Comparison of ENCODE assay signal across 15 cellular contexts in the genomic region with DNA sequence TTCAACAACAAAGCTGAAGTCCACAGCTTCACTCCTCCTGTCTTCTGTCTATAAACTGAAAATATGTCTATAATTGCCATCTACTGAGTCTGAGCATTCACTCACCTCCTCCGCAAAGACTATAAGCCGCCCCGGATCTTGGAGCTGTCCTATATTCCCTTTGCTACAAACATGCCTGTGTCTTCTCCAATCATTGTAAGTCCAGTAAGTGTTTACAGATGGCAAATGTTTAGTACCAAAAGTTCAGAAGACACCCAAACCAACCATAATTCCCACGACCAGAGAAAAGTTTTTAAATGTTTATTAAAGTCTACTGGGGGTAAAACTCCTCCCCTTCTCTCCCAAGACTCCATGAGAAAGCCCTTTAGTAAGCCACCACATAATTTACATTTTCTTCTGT.
DNase-seq lines count a peak whose midpoint lies in the region; ATAC-seq and TF ChIP-seq lines count a peak whose summit lies in the region.
"Had no signal": no experiment of that assay in that cellular context is flagged by ENCODE, and none has a peak within 500 bp of the region (broad histone marks: within the 10 kb centered on the region; RNA-seq: fewer than 3 reads in every experiment).

No MANE protein-coding gene starts in this region.

- H2AFZ ChIP-seq in GM23338 = no peak overlapping the region
- H2AFZ ChIP-seq: GM23248 had no signal

- H4K20me1 ChIP-seq in GM23338 (replicated peaks; ENCODE audit: insufficient read depth) = no peaks in the 10 kb centered on the region

- H3K27ac ChIP-seq in GM23338 (ENCODE audit: low read depth) = no peak overlapping the region
- peak overlapping the region; percentile 87 for H3K27ac ChIP-seq in subcutaneous abdominal adipose tissue (ENCODE audit: low read depth, low read length)
- H3K27ac ChIP-seq: GM23248 had no signal

- no peaks in the 10 kb centered on the region for H3K79me2 ChIP-seq in GM23338 (replicated peaks; ENCODE audit: insufficient read depth)

- H3K4me2 ChIP-seq in GM23338 = peak overlapping the region; percentile 47; the same call in 1 of the 2 replicates

- POLR2A ChIA-PET in activated CD8-positive, alpha-beta T cell treated with anti-CD3 and anti-CD28 coated beads, Interleukin-2, amount 10 ng/mL, durations not matched to agents 7 days and 5 days (lab: Charles Lee) = no interaction called here

- H3K4me3 ChIP-seq in GM23338 (no peak overlapping the region), adipocyte (ENCODE audit: low read length) (no peak overlapping the region), fibroblast of villous mesenchyme (ENCODE audit: low read depth, low read length) (no peak overlapping the region), subcutaneous abdominal adipose tissue (ENCODE audit: low read depth in 1 of 5, low read length in 5 of 5) (no peak overlapping the region)
- H3K4me3 ChIP-seq: GM12878, GM23248 had no signal

- ATAC-seq in GM23338 = no peak
- ATAC-seq in activated CD8-positive, alpha-beta T cell treated with anti-CD3 and anti-CD28 coated beads, Interleukin-2, amount 10 ng/mL, durations not matched to agents 7 days and 5 days = no peak

- no peak for DNase-seq in GM23338 (ENCODE audit: low spot score)
- DNase-seq in adipocyte (ENCODE audit: low read depth) = peak; percentile 52
- DNase-seq in fibroblast of villous mesenchyme (ENCODE audit: low read depth) = peak; percentile 36
- DNase-seq in cerebellum (ENCODE audit: low spot score) = no peak
- DNase-seq in GM19238 (ENCODE audit: insufficient read length, low spot score) = no peak
- DNase-seq in activated CD8-positive, alpha-beta T cell treated with anti-CD3 and anti-CD28 coated beads, Interleukin-2, amount 10 ng/mL, durations not matched to agents 7 days and 5 days = no peak
- DNase-seq: CD4-positive, alpha-beta T cell; EL; GM23248; NCI-H1105; NCI-H510A treated with DMSO at 0.1 percent for 48 hours; NCI-H774; SHP77 treated with DMSO at 0.1 percent for 48 hours had no signal

- H3K36me3 Mint-ChIP-seq in GM23338 (ENCODE audit: low read depth) = no peaks in the 10 kb centered on the region
- no peaks in the 10 kb centered on the region for H3K36me3 Mint-ChIP-seq in activated CD8-positive, alpha-beta T cell treated with anti-CD3 and anti-CD28 coated beads, Interleukin-2, amount 10 ng/mL, durations not matched to agents 7 days and 5 days (ENCODE audit: low read depth)

- H3K27ac Mint-ChIP-seq in GM23338 = no peak overlapping the region
- no peak overlapping the region for H3K27ac Mint-ChIP-seq in activated CD8-positive, alpha-beta T cell treated with anti-CD3 and anti-CD28 coated beads, Interleukin-2, amount 10 ng/mL, durations not matched to agents 7 days and 5 days
- H3K27ac Mint-ChIP-seq: CD4-positive, alpha-beta T cell had no signal

- H3K36me3 ChIP-seq in GM23338 (ENCODE audit: insufficient read depth) (no peaks in the 10 kb centered on the region), adipocyte (ENCODE audit: control insufficient read depth, insufficient read depth, low read length, severe bottlenecking) (peaks cover 15% of the 10 kb centered on the region), subcutaneous abdominal adipose tissue (ENCODE audit: control insufficient read depth in 5 of 5, insufficient read depth in 5 of 5, low read length in 5 of 5) (peaks cover 0 to 11% (median 3%) of the 10 kb centered on the region in 5 donors)

- no peaks in the 10 kb centered on the region for H3K9me2 ChIP-seq in GM23338 (ENCODE audit: insufficient read depth)

- CTCF ChIA-PET in activated CD8-positive, alpha-beta T cell treated with anti-CD3 and anti-CD28 coated beads, Interleukin-2, amount 10 ng/mL, durations not matched to agents 7 days and 5 days (lab: Charles Lee) = no interaction called here

- H3K9me3 ChIP-seq in adipocyte (ENCODE audit: control insufficient read depth, low read length) (no peaks in the 10 kb centered on the region), subcutaneous abdominal adipose tissue (ENCODE audit: control insufficient read depth in 5 of 5, low read length in 5 of 5) (no peaks in the 10 kb centered on the region)

- H3K9ac ChIP-seq in adipocyte (ENCODE audit: low read length) (no peak overlapping the region), subcutaneous abdominal adipose tissue (ENCODE audit: low read length in 5 of 5) (no peak overlapping the region)
- H3K9ac ChIP-seq: GM23248 had no signal

- peaks cover 3% of the 10 kb centered on the region for H3K27me3 Mint-ChIP-seq in GM23338 (ENCODE audit: insufficient read depth, low read depth, poor library complexity)
- H3K27me3 Mint-ChIP-seq in activated CD8-positive, alpha-beta T cell treated with anti-CD3 and anti-CD28 coated beads, Interleukin-2, amount 10 ng/mL, durations not matched to agents 7 days and 5 days (ENCODE audit: low read depth) = peaks cover 3% of the 10 kb centered on the region

- no peak overlapping the region for H3K4me3 Mint-ChIP-seq in GM23338
- no peak overlapping the region for H3K4me3 Mint-ChIP-seq in activated CD8-positive, alpha-beta T cell treated with anti-CD3 and anti-CD28 coated beads, Interleukin-2, amount 10 ng/mL, durations not matched to agents 7 days and 5 days
- H3K4me3 Mint-ChIP-seq: CD4-positive, alpha-beta T cell had no signal

- H3K9me3 Mint-ChIP-seq in GM23338 = no peaks in the 10 kb centered on the region
- H3K9me3 Mint-ChIP-seq in activated CD8-positive, alpha-beta T cell treated with anti-CD3 and anti-CD28 coated beads, Interleukin-2, amount 10 ng/mL, durations not matched to agents 7 days and 5 days (ENCODE audit: insufficient read depth) = no peaks in the 10 kb centered on the region
- H3K9me3 Mint-ChIP-seq: CD4-positive, alpha-beta T cell had no signal

- no peaks in the 10 kb centered on the region for H3K27me3 ChIP-seq in GM23338 (ENCODE audit: insufficient read depth)
- no peaks in the 10 kb centered on the region for H3K27me3 ChIP-seq in adipocyte (replicated peaks; ENCODE audit: control insufficient read depth, insufficient read depth, low read length)
- no peaks in the 10 kb centered on the region for H3K27me3 ChIP-seq in subcutaneous abdominal adipose tissue (ENCODE audit: control insufficient read depth in 5 of 5, insufficient read depth in 4 of 5, low read length in 5 of 5)

- no peaks in the 10 kb centered on the region for H3F3A ChIP-seq in GM23338 (replicated peaks; ENCODE audit: low read depth)

- TF ChIP-seq CTCF in GM23338 (conservative IDR thresholded peaks at IDR 0.05; ENCODE audit: low read depth in 2 of 2) = no peak
- TF ChIP-seq CTCF in fibroblast of villous mesenchyme (IDR thresholded peaks at IDR 0.05; ENCODE audit: insufficient read depth, low read depth, low read length) = no peak

- H3K4me1 ChIP-seq in GM23338 (ENCODE audit: insufficient read depth) (peaks cover 37% of the 10 kb centered on the region), adipocyte (ENCODE audit: control insufficient read depth, insufficient read depth, low read length) (peaks cover 51% of the 10 kb centered on the region), subcutaneous abdominal adipose tissue (ENCODE audit: control insufficient read depth in 5 of 5, insufficient read depth in 5 of 5, low read length in 5 of 5) (peaks cover 9 to 64% (median 63%) of the 10 kb centered on the region in 5 donors)

- H3K4me1 Mint-ChIP-seq in GM23338 = peaks cover 37% of the 10 kb centered on the region
- peaks cover 5% of the 10 kb centered on the region for H3K4me1 Mint-ChIP-seq in activated CD8-positive, alpha-beta T cell treated with anti-CD3 and anti-CD28 coated beads, Interleukin-2, amount 10 ng/mL, durations not matched to agents 7 days and 5 days (ENCODE audit: low read depth)

Comparison
In these comparisons a context has a peak if more than half of its experiments do, and no peak if none do; other contexts are left out.
1. DNase-seq: peak in adipocyte (single experiment) and fibroblast of villous mesenchyme (single experiment); none in GM23338 (single experiment), cerebellum (single experiment), GM19238 (single experiment) and activated CD8-positive, alpha-beta T cell treated with anti-CD3 and anti-CD28 coated beads, Interleukin-2, amount 10 ng/mL, durations not matched to agents 7 days and 5 days (single experiment).